In the genomic region with DNA sequence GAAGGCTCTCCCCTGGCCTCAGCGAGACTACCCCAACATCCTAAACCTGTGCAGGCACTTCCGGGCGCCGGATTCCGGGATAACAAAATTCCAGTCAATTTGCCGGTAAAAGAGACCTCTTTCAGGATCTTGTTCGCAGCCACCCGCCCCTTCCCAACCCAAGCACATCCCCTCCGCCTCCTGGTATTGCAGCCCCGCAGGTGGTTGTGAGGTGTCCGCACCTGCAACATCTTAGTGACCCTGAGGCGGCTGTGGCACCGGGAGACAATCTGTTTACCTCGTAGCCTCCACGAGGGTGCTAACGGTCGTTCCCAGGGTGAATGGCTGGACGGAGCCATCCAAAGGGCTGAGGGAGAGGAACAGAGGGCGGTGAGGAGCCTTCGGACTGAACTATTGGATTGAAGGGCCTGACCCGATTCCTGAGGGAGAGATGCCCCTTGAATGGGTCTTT, we compare ENCODE assay signal across 1 cellular context.
TF ChIP-seq lines count a peak whose summit lies in the region.

No MANE protein-coding gene starts in this region.

TF ChIP-seq in GM23338, 12 proteins besides CTCF, POLR2A, EP300 and RAD21 (continued from another document):
- TF ChIP-seq, protein P1, sequence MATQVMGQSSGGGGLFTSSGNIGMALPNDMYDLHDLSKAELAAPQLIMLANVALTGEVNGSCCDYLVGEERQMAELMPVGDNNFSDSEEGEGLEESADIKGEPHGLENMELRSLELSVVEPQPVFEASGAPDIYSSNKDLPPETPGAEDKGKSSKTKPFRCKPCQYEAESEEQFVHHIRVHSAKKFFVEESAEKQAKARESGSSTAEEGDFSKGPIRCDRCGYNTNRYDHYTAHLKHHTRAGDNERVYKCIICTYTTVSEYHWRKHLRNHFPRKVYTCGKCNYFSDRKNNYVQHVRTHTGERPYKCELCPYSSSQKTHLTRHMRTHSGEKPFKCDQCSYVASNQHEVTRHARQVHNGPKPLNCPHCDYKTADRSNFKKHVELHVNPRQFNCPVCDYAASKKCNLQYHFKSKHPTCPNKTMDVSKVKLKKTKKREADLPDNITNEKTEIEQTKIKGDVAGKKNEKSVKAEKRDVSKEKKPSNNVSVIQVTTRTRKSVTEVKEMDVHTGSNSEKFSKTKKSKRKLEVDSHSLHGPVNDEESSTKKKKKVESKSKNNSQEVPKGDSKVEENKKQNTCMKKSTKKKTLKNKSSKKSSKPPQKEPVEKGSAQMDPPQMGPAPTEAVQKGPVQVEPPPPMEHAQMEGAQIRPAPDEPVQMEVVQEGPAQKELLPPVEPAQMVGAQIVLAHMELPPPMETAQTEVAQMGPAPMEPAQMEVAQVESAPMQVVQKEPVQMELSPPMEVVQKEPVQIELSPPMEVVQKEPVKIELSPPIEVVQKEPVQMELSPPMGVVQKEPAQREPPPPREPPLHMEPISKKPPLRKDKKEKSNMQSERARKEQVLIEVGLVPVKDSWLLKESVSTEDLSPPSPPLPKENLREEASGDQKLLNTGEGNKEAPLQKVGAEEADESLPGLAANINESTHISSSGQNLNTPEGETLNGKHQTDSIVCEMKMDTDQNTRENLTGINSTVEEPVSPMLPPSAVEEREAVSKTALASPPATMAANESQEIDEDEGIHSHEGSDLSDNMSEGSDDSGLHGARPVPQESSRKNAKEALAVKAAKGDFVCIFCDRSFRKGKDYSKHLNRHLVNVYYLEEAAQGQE (IDR thresholded peaks at IDR 0.05; ENCODE audit: unreplicated experiment) = no peak
